ENCODE assay signal across 1 cellular context in genomic region chr15:48190932-48191573, GRCh38.
A peak's percentile ranks its signal among the peaks of the same experiment; 100 is the strongest.
TF ChIP-seq lines count a peak whose summit lies in the region.

No MANE protein-coding gene starts in this region.

TF ChIP-seq in HepG2, 621 proteins besides CTCF, POLR2A, EP300 and RAD21 (continued from another document and continues in another):
- TF ChIP-seq GLMP (CRISPR knock-in tag; IDR thresholded peaks at IDR 0.05; ENCODE audit: borderline replicate concordance) (no peak), TSC22D2 (CRISPR knock-in tag; IDR thresholded peaks at IDR 0.05; ENCODE audit: borderline replicate concordance) (peak; percentile 81; the same call in 1 of the 2 replicates), ZNF264 (CRISPR knock-in tag; IDR thresholded peaks at IDR 0.05) (0 out of 2 replicates have a peak, but pooled peaks have one; percentile 53), SOX13 (IDR thresholded peaks at IDR 0.05) (no peak), SOX13 (CRISPR knock-in tag; conservative IDR thresholded peaks at IDR 0.05 in 1 of 2, IDR thresholded peaks at IDR 0.05 in 1 of 2) (0 out of 4 replicates have a peak, but pooled peaks of 1 of the 2 experiments have one; percentile 16), PHF5A (CRISPR knock-in tag; IDR thresholded peaks at IDR 0.05; ENCODE audit: low read depth, unreplicated experiment) (no peak), STAT5B (CRISPR knock-in tag; IDR thresholded peaks at IDR 0.05) (0 out of 2 replicates have a peak, but pooled peaks have one; percentile 53), ZNF441 (CRISPR knock-in tag; IDR thresholded peaks at IDR 0.05; ENCODE audit: borderline replicate concordance) (peak; percentile 86), ZMAT3 (CRISPR knock-in tag; conservative IDR thresholded peaks at IDR 0.05) (0 out of 2 replicates have a peak, but pooled peaks have one; percentile 32), MLXIP (CRISPR knock-in tag; IDR thresholded peaks at IDR 0.05; ENCODE audit: borderline replicate concordance) (peak; percentile 77; the same call in 1 of the 2 replicates), ARNT2 (CRISPR knock-in tag; IDR thresholded peaks at IDR 0.05; ENCODE audit: low read depth) (0 out of 2 replicates have a peak, but pooled peaks have one; percentile 49), ZNF331 (CRISPR knock-in tag; IDR thresholded peaks at IDR 0.05) (peak; percentile 62), SRY (CRISPR knock-in tag; IDR thresholded peaks at IDR 0.05) (peak; percentile 86; the same call in 1 of the 2 replicates), EED (CRISPR knock-in tag; IDR thresholded peaks at IDR 0.05) (no peak), IRX3 (CRISPR knock-in tag; IDR thresholded peaks at IDR 0.05; ENCODE audit: borderline replicate concordance, low read depth) (no peak), ERF (CRISPR knock-in tag; IDR thresholded peaks at IDR 0.05) (peak; percentile 74; the same call in 1 of the 2 replicates), ZNF784 (CRISPR knock-in tag; IDR thresholded peaks at IDR 0.05; ENCODE audit: borderline replicate concordance) (no peak), KDM2A (CRISPR knock-in tag; IDR thresholded peaks at IDR 0.05; ENCODE audit: borderline replicate concordance, low read depth) (0 out of 2 replicates have a peak, but pooled peaks have one; percentile 37), ARHGAP35 (CRISPR knock-in tag; IDR thresholded peaks at IDR 0.05; ENCODE audit: borderline replicate concordance) (peak; percentile 45; the same call in 1 of the 2 replicates), TGIF2 (CRISPR knock-in tag; IDR thresholded peaks at IDR 0.05) (peak; percentile 83), SOX5 (CRISPR knock-in tag; IDR thresholded peaks at IDR 0.05; ENCODE audit: borderline replicate concordance) (peak; percentile 20; the same call in 1 of the 2 replicates), ZFP36L2 (CRISPR knock-in tag; IDR thresholded peaks at IDR 0.05) (0 out of 2 replicates have a peak, but pooled peaks have one; percentile 66), RXRB (CRISPR knock-in tag; IDR thresholded peaks at IDR 0.05; ENCODE audit: borderline replicate concordance) (peak; percentile 33; the same call in 1 of the 2 replicates), ZNF430 (CRISPR knock-in tag; IDR thresholded peaks at IDR 0.05) (0 out of 2 replicates have a peak, but pooled peaks have one; percentile 28), ZNF570 (CRISPR knock-in tag; IDR thresholded peaks at IDR 0.05; ENCODE audit: borderline replicate concordance) (no peak), BRCA1 (CRISPR knock-in tag; IDR thresholded peaks at IDR 0.05) (0 out of 2 replicates have a peak, but pooled peaks have one; percentile 54), ZMYM4 (CRISPR knock-in tag; IDR thresholded peaks at IDR 0.05) (peak; percentile 26; the same call in 1 of the 2 replicates), SP1 (IDR thresholded peaks at IDR 0.05) (no peak), SP1 (CRISPR knock-in tag; IDR thresholded peaks at IDR 0.05) (no peak), KDM5A (IDR thresholded peaks at IDR 0.05; ENCODE audit: borderline replicate concordance, low read length) (no peak), ATF6 (CRISPR knock-in tag; conservative IDR thresholded peaks at IDR 0.05) (0 out of 2 replicates have a peak, but pooled peaks have one; percentile 73)
- TF ChIP-seq, protein P1, sequence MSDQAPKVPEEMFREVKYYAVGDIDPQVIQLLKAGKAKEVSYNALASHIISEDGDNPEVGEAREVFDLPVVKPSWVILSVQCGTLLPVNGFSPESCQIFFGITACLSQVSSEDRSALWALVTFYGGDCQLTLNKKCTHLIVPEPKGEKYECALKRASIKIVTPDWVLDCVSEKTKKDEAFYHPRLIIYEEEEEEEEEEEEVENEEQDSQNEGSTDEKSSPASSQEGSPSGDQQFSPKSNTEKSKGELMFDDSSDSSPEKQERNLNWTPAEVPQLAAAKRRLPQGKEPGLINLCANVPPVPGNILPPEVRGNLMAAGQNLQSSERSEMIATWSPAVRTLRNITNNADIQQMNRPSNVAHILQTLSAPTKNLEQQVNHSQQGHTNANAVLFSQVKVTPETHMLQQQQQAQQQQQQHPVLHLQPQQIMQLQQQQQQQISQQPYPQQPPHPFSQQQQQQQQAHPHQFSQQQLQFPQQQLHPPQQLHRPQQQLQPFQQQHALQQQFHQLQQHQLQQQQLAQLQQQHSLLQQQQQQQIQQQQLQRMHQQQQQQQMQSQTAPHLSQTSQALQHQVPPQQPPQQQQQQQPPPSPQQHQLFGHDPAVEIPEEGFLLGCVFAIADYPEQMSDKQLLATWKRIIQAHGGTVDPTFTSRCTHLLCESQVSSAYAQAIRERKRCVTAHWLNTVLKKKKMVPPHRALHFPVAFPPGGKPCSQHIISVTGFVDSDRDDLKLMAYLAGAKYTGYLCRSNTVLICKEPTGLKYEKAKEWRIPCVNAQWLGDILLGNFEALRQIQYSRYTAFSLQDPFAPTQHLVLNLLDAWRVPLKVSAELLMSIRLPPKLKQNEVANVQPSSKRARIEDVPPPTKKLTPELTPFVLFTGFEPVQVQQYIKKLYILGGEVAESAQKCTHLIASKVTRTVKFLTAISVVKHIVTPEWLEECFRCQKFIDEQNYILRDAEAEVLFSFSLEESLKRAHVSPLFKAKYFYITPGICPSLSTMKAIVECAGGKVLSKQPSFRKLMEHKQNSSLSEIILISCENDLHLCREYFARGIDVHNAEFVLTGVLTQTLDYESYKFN (CRISPR knock-in tag; conservative IDR thresholded peaks at IDR 0.05): no peak
- TF ChIP-seq, protein P2, sequence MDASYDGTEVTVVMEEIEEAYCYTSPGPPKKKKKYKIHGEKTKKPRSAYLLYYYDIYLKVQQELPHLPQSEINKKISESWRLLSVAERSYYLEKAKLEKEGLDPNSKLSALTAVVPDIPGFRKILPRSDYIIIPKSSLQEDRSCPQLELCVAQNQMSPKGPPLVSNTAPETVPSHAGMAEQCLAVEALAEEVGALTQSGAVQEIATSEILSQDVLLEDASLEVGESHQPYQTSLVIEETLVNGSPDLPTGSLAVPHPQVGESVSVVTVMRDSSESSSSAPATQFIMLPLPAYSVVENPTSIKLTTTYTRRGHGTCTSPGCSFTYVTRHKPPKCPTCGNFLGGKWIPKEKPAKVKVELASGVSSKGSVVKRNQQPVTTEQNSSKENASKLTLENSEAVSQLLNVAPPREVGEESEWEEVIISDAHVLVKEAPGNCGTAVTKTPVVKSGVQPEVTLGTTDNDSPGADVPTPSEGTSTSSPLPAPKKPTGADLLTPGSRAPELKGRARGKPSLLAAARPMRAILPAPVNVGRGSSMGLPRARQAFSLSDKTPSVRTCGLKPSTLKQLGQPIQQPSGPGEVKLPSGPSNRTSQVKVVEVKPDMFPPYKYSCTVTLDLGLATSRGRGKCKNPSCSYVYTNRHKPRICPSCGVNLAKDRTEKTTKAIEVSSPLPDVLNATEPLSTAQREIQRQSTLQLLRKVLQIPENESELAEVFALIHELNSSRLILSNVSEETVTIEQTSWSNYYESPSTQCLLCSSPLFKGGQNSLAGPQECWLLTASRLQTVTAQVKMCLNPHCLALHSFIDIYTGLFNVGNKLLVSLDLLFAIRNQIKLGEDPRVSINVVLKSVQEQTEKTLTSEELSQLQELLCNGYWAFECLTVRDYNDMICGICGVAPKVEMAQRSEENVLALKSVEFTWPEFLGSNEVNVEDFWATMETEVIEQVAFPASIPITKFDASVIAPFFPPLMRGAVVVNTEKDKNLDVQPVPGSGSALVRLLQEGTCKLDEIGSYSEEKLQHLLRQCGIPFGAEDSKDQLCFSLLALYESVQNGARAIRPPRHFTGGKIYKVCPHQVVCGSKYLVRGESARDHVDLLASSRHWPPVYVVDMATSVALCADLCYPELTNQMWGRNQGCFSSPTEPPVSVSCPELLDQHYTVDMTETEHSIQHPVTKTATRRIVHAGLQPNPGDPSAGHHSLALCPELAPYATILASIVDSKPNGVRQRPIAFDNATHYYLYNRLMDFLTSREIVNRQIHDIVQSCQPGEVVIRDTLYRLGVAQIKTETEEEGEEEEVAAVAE (CRISPR knock-in tag; IDR thresholded peaks at IDR 0.05; ENCODE audit: borderline replicate concordance): peak; percentile 75
- TF ChIP-seq, protein P3, sequence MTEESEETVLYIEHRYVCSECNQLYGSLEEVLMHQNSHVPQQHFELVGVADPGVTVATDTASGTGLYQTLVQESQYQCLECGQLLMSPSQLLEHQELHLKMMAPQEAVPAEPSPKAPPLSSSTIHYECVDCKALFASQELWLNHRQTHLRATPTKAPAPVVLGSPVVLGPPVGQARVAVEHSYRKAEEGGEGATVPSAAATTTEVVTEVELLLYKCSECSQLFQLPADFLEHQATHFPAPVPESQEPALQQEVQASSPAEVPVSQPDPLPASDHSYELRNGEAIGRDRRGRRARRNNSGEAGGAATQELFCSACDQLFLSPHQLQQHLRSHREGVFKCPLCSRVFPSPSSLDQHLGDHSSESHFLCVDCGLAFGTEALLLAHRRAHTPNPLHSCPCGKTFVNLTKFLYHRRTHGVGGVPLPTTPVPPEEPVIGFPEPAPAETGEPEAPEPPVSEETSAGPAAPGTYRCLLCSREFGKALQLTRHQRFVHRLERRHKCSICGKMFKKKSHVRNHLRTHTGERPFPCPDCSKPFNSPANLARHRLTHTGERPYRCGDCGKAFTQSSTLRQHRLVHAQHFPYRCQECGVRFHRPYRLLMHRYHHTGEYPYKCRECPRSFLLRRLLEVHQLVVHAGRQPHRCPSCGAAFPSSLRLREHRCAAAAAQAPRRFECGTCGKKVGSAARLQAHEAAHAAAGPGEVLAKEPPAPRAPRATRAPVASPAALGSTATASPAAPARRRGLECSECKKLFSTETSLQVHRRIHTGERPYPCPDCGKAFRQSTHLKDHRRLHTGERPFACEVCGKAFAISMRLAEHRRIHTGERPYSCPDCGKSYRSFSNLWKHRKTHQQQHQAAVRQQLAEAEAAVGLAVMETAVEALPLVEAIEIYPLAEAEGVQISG (CRISPR knock-in tag; IDR thresholded peaks at IDR 0.05): 0 out of 2 replicates have a peak, but pooled peaks have one; percentile 50
- TF ChIP-seq, protein P4, sequence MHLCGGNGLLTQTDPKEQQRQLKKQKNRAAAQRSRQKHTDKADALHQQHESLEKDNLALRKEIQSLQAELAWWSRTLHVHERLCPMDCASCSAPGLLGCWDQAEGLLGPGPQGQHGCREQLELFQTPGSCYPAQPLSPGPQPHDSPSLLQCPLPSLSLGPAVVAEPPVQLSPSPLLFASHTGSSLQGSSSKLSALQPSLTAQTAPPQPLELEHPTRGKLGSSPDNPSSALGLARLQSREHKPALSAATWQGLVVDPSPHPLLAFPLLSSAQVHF (CRISPR knock-in tag; IDR thresholded peaks at IDR 0.05): no peak
- TF ChIP-seq, protein P5, sequence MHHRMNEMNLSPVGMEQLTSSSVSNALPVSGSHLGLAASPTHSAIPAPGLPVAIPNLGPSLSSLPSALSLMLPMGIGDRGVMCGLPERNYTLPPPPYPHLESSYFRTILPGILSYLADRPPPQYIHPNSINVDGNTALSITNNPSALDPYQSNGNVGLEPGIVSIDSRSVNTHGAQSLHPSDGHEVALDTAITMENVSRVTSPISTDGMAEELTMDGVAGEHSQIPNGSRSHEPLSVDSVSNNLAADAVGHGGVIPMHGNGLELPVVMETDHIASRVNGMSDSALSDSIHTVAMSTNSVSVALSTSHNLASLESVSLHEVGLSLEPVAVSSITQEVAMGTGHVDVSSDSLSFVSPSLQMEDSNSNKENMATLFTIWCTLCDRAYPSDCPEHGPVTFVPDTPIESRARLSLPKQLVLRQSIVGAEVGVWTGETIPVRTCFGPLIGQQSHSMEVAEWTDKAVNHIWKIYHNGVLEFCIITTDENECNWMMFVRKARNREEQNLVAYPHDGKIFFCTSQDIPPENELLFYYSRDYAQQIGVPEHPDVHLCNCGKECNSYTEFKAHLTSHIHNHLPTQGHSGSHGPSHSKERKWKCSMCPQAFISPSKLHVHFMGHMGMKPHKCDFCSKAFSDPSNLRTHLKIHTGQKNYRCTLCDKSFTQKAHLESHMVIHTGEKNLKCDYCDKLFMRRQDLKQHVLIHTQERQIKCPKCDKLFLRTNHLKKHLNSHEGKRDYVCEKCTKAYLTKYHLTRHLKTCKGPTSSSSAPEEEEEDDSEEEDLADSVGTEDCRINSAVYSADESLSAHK (CRISPR knock-in tag; IDR thresholded peaks at IDR 0.05; ENCODE audit: borderline replicate concordance): no peak
